ENCODE assay signal across 29 cellular contexts in genomic region chr14:67319142-67319541, GRCh38. TPM values are rescaled to one million over a fixed set of nuclear protein-coding genes. Genes with fewer than 3 reads are reported as not detected.
A peak's percentile ranks its signal among the peaks of the same experiment; 100 is the strongest.
DNase-seq lines count a peak whose midpoint lies in the region; ATAC-seq, FAIRE-seq and TF ChIP-seq lines count a peak whose summit lies in the region.
"Had no signal": no experiment of that assay in that cellular context is flagged by ENCODE, and none has a peak within 500 bp of the region (broad histone marks: within the 10 kb centered on the region; RNA-seq: fewer than 3 reads in every experiment).

No MANE protein-coding gene starts in this region.

- no peak overlapping the region for H3K4me3 ChIP-seq in Panc1 (ENCODE audit: low read depth in 2 of 2, low read length in 2 of 2)
- H3K4me3 ChIP-seq in K562, result no peak overlapping the region
- H3K4me3 ChIP-seq in mesenchymal stem cell (ENCODE audit: insufficient read depth in 1 of 2, low read depth in 1 of 2, low read length in 2 of 2), result no peak overlapping the region
- H3K4me3 ChIP-seq: A549, body of pancreas, dorsolateral prefrontal cortex, GM23338, heart right ventricle, upper lobe of right lung had no signal

- H3K79me2 ChIP-seq in K562 (ENCODE audit: control insufficient read depth, insufficient read depth, low read length), result no peaks in the 10 kb centered on the region

- TF ChIP-seq RAD21 in K562 (CRISPR knock-in tag; conservative IDR thresholded peaks at IDR 0.05 in 1 of 2, IDR thresholded peaks at IDR 0.05 in 1 of 2), result no peak

- TF ChIP-seq EP300 in K562 (IDR thresholded peaks at IDR 0.05; ENCODE audit: low read length), result no peak

- POLR2A ChIA-PET in Panc1 (lab: Charles Lee), result no interaction called here
- POLR2A ChIA-PET in K562 (lab: Yijun Ruan, JAX), result no interaction called here

- in situ Hi-C loops in Panc1 (cut with HindIII; ENCODE audit: low pct_unique_long_range_greater_than_20kb, low sequenced_read_pairs) (no loop called here), K562 (cut with MboI) (no loop called here)

- H3K9me3 ChIP-seq in Panc1 (ENCODE audit: control insufficient read depth, insufficient read depth, low read depth, low read length) (no peaks in the 10 kb centered on the region), K562 (replicated peaks; ENCODE audit: control insufficient read depth, insufficient read depth, low read depth, low read length) (no peaks in the 10 kb centered on the region), mesenchymal stem cell (ENCODE audit: control insufficient read depth, low read length) (no peaks in the 10 kb centered on the region)
- H3K9me3 ChIP-seq: A549, BE2C, body of pancreas, heart right ventricle, upper lobe of right lung had no signal

- H3K23ac ChIP-seq in mesenchymal stem cell (ENCODE audit: low read length in 2 of 2), result no peak overlapping the region

- H4K91ac ChIP-seq in mesenchymal stem cell (ENCODE audit: low read length), result no peak overlapping the region

- no peak overlapping the region for H2BK15ac ChIP-seq in mesenchymal stem cell (ENCODE audit: low read depth, poor library complexity, severe bottlenecking)

- H3K4me1 ChIP-seq in Panc1 (ENCODE audit: control insufficient read depth, insufficient read depth, low read length) (peaks cover 3% of the 10 kb centered on the region; the same call in 1 of the 2 replicates), K562 (replicated peaks in 1 of 2; ENCODE audit: control insufficient read depth in 2 of 2, insufficient read depth in 2 of 2, low read length in 2 of 2) (no peaks in the 10 kb centered on the region), mesenchymal stem cell (ENCODE audit: control insufficient read depth, insufficient read depth, low read depth, low read length) (peaks cover 2% of the 10 kb centered on the region)
- H3K4me1 ChIP-seq: A549, BE2C, body of pancreas, heart right ventricle, upper lobe of right lung had no signal

- intact Hi-C loops in Panc1 (cut with micrococcal nuclease; ENCODE audit: unreplicated experiment) (no loop called here), K562 (cut with micrococcal nuclease) (no loop called here)

- no peak overlapping the region for H3K27ac ChIP-seq in Panc1 (ENCODE audit: low read length)
- H3K27ac ChIP-seq in K562 (ENCODE audit: extremely low read depth, low read depth, low read length), result no peak overlapping the region
- no peak overlapping the region for H3K27ac ChIP-seq in mesenchymal stem cell (ENCODE audit: low read length, poor library complexity, severe bottlenecking)
- H3K27ac ChIP-seq: A549, body of pancreas, heart right ventricle, upper lobe of right lung, WERI-Rb-1 had no signal

- H3K4me2 ChIP-seq in K562 (ENCODE audit: insufficient read depth, low read length) (no peak overlapping the region), mesenchymal stem cell (ENCODE audit: low read length, poor library complexity, severe bottlenecking) (no peak overlapping the region)
- H3K4me2 ChIP-seq: A549, GM23338 had no signal

- no peaks in the 10 kb centered on the region for H3K27me3 Mint-ChIP-seq in activated T-cell treated with anti-CD3 and anti-CD28 coated beads, Interleukin-2, amount 50 U/mL, for 24 hours
- no peaks in the 10 kb centered on the region for H3K27me3 Mint-ChIP-seq in activated T-cell treated with anti-CD3 and anti-CD28 coated beads, Interleukin-2, amount 50 U/mL, for 72 hours (ENCODE audit: low read depth)
- H3K27me3 Mint-ChIP-seq: activated CD8-positive, alpha-beta memory T cell treated with anti-CD3 and anti-CD28 coated beads, Interleukin-2, amount 10 ng/mL, durations not matched to agents 7 days and 5 days; activated naive CD8-positive, alpha-beta T cell treated with anti-CD3 and anti-CD28 coated beads for 36 hours had no signal

- H2BK5ac ChIP-seq in mesenchymal stem cell (ENCODE audit: low read depth, low read length, poor library complexity, severe bottlenecking), result no peak overlapping the region

- H3K9me1 ChIP-seq in K562 (ENCODE audit: control insufficient read depth, insufficient read depth, low read length), result no peaks in the 10 kb centered on the region

- ATAC-seq in activated T-cell treated with anti-CD3 and anti-CD28 coated beads, Interleukin-2, amount 50 U/mL, for 72 hours (replicated peaks in 1 of 2), result no peak
- ATAC-seq in Panc1 (peak; percentile 60; the same call in 1 of the 2 replicates), K562 (no peak; the same call in 2 of the 3 replicates), GM21381 (IDR thresholded peaks at IDR 0.05; ENCODE audit: unreplicated experiment) (no peak)
- ATAC-seq: A549; activated CD8-positive, alpha-beta memory T cell treated with anti-CD3 and anti-CD28 coated beads, Interleukin-2, amount 10 ng/mL, durations not matched to agents 7 days and 5 days; body of pancreas; GM23338; heart right ventricle; left cardiac atrium; stimulated activated effector memory CD8-positive, alpha-beta T cell treated with anti-CD3 and anti-CD28 coated beads, Interleukin-12 subunit alpha, Interleukin-12 subunit beta, amount 100 ng/mL, for 72 hours; upper lobe of right lung had no signal

- no peak for TF ChIP-seq POLR2A in K562 (conservative IDR thresholded peaks at IDR 0.05)

- no peak for FAIRE-seq in K562 (lab: Jason Lieb, UNC)
- FAIRE-seq: A549 had no signal

- no peak overlapping the region for H2AK5ac ChIP-seq in mesenchymal stem cell (ENCODE audit: low read length, severe bottlenecking)

- no peak overlapping the region for H3K18ac ChIP-seq in mesenchymal stem cell (ENCODE audit: low read depth in 1 of 2, low read length in 2 of 2)

- H2AFZ ChIP-seq in K562 (ENCODE audit: low read depth, low read length) (no peak overlapping the region), mesenchymal stem cell (ENCODE audit: low read depth, low read length) (no peak overlapping the region)
- H2AFZ ChIP-seq: GM23338 had no signal

- H3K9me3 Mint-ChIP-seq in activated T-cell treated with anti-CD3 and anti-CD28 coated beads, Interleukin-2, amount 50 U/mL, for 24 hours, result no peaks in the 10 kb centered on the region
- H3K9me3 Mint-ChIP-seq in activated T-cell treated with anti-CD3 and anti-CD28 coated beads, Interleukin-2, amount 50 U/mL, for 72 hours, result no peaks in the 10 kb centered on the region
- H3K9me3 Mint-ChIP-seq: activated naive CD8-positive, alpha-beta T cell treated with anti-CD3 and anti-CD28 coated beads for 36 hours; GM23338; stimulated activated effector memory CD8-positive, alpha-beta T cell treated with anti-CD3 and anti-CD28 coated beads, Interleukin-12 subunit alpha, Interleukin-12 subunit beta, amount 100 ng/mL, for 72 hours had no signal

- H3K36me3 ChIP-seq in Panc1 (ENCODE audit: control insufficient read depth, insufficient read depth, low read length), result peaks cover 47% of the 10 kb centered on the region
- H3K36me3 ChIP-seq in K562 (ENCODE audit: control insufficient read depth, insufficient read depth, low read length), result peaks cover 8% of the 10 kb centered on the region; the same call in 1 of the 3 replicates
- H3K36me3 ChIP-seq in mesenchymal stem cell (ENCODE audit: control insufficient read depth in 1 of 2, insufficient read depth in 2 of 2, low read depth in 1 of 2, low read length in 2 of 2), result peaks cover 13 to 78% of the 10 kb centered on the region in 2 experiments

- no peak for TF ChIP-seq CTCF in Panc1 (IDR thresholded peaks at IDR 0.05)
- no peak for TF ChIP-seq CTCF in K562 (IDR thresholded peaks at IDR 0.05 in 2 of 3, conservative IDR thresholded peaks at IDR 0.05 in 1 of 3; ENCODE audit: insufficient read depth in 2 of 3, low read depth in 1 of 3, low read length in 3 of 3)

- no peak overlapping the region for H3K4ac ChIP-seq in mesenchymal stem cell (ENCODE audit: low read depth in 1 of 2, low read length in 2 of 2)

- peak overlapping the region; percentile 55 for H3K27ac Mint-ChIP-seq in activated T-cell treated with anti-CD3 and anti-CD28 coated beads, Interleukin-2, amount 50 U/mL, for 24 hours
- H3K27ac Mint-ChIP-seq in activated T-cell treated with anti-CD3 and anti-CD28 coated beads, Interleukin-2, amount 50 U/mL, for 72 hours, result no peak overlapping the region
- H3K27ac Mint-ChIP-seq: activated CD8-positive, alpha-beta memory T cell treated with anti-CD3 and anti-CD28 coated beads, Interleukin-2, amount 10 ng/mL, durations not matched to agents 7 days and 5 days; activated naive CD8-positive, alpha-beta T cell treated with anti-CD3 and anti-CD28 coated beads for 36 hours; GM23338; stimulated activated effector memory CD8-positive, alpha-beta T cell treated with anti-CD3 and anti-CD28 coated beads, Interleukin-12 subunit alpha, Interleukin-12 subunit beta, amount 100 ng/mL, for 72 hours had no signal

- H4K8ac ChIP-seq in mesenchymal stem cell (ENCODE audit: low read length), result no peak overlapping the region

- H3K4me1 Mint-ChIP-seq in activated T-cell treated with anti-CD3 and anti-CD28 coated beads, Interleukin-2, amount 50 U/mL, for 24 hours (ENCODE audit: low read depth), result no peaks in the 10 kb centered on the region
- no peaks in the 10 kb centered on the region for H3K4me1 Mint-ChIP-seq in activated T-cell treated with anti-CD3 and anti-CD28 coated beads, Interleukin-2, amount 50 U/mL, for 72 hours (ENCODE audit: low read depth)
- H3K4me1 Mint-ChIP-seq: activated CD8-positive, alpha-beta memory T cell treated with anti-CD3 and anti-CD28 coated beads, Interleukin-2, amount 10 ng/mL, durations not matched to agents 7 days and 5 days; activated naive CD8-positive, alpha-beta T cell treated with anti-CD3 and anti-CD28 coated beads for 36 hours; GM23338; stimulated activated effector memory CD8-positive, alpha-beta T cell treated with anti-CD3 and anti-CD28 coated beads, Interleukin-12 subunit alpha, Interleukin-12 subunit beta, amount 100 ng/mL, for 72 hours had no signal

- H3K27me3 ChIP-seq in Panc1 (ENCODE audit: control insufficient read depth, insufficient read depth, low read length) (no peaks in the 10 kb centered on the region), K562 (ENCODE audit: control insufficient read depth in 2 of 2, insufficient read depth in 2 of 2, low read length in 2 of 2) (no peaks in the 10 kb centered on the region), mesenchymal stem cell (ENCODE audit: control insufficient read depth in 1 of 2, insufficient read depth in 1 of 2, low read length in 2 of 2) (no peaks in the 10 kb centered on the region)
- H3K27me3 ChIP-seq: BE2C, body of pancreas, dorsolateral prefrontal cortex, heart right ventricle, upper lobe of right lung had no signal

- CTCF ChIA-PET in Panc1 (lab: Charles Lee) (interaction anchor here (0.6 kb wide), 1 partner anchor 377 kb away, joined by 5 read pairs; the partner anchor contains the start of gene RDH11), K562 (lab: Yijun Ruan, JAX; ENCODE audit: low intra/inter-chr PET ratio) (no interaction called here)

- no peak overlapping the region for H3K4me3 Mint-ChIP-seq in activated T-cell treated with anti-CD3 and anti-CD28 coated beads, Interleukin-2, amount 50 U/mL, for 24 hours
- H3K4me3 Mint-ChIP-seq in activated T-cell treated with anti-CD3 and anti-CD28 coated beads, Interleukin-2, amount 50 U/mL, for 72 hours, result no peak overlapping the region
- H3K4me3 Mint-ChIP-seq: activated CD8-positive, alpha-beta memory T cell treated with anti-CD3 and anti-CD28 coated beads, Interleukin-2, amount 10 ng/mL, durations not matched to agents 7 days and 5 days; activated naive CD8-positive, alpha-beta T cell treated with anti-CD3 and anti-CD28 coated beads for 36 hours; GM23338; stimulated activated effector memory CD8-positive, alpha-beta T cell treated with anti-CD3 and anti-CD28 coated beads, Interleukin-12 subunit alpha, Interleukin-12 subunit beta, amount 100 ng/mL, for 72 hours had no signal

- H2BK12ac ChIP-seq in mesenchymal stem cell (ENCODE audit: low read length in 2 of 2), result no peak overlapping the region

- DNase-seq in activated T-cell treated with anti-CD3 and anti-CD28 coated beads, Interleukin-2, amount 50 U/mL, for 24 hours, result no peak
- no peak for DNase-seq in activated T-cell treated with anti-CD3 and anti-CD28 coated beads, Interleukin-2, amount 50 U/mL, for 72 hours
- no peak for DNase-seq in Panc1 (ENCODE audit: low read depth, low spot score)
- no peak for DNase-seq in K562 (ENCODE audit: extremely low read depth in 1 of 4, low spot score in 3 of 4)
- DNase-seq in NCI-H69 (lab: John Stamatoyannopoulos, UW), result no peak
- no peak for DNase-seq in glomerular visceral epithelial cell (ENCODE audit: extremely low spot score)
- no peak for DNase-seq in mesenchymal stem cell
- DNase-seq: activated CD4-positive, alpha-beta T cell treated with anti-CD3 and anti-CD28 coated beads, Interleukin-2, amount 50 U/mL, for 1 hour; activated CD8-positive, alpha-beta memory T cell treated with anti-CD3 and anti-CD28 coated beads, Interleukin-2, amount 10 ng/mL, durations not matched to agents 7 days and 5 days; activated naive CD8-positive, alpha-beta T cell treated with anti-CD3 and anti-CD28 coated beads for 36 hours; BE2C; body of pancreas; cerebellar nuclear complex; DMS79; dorsolateral prefrontal cortex; heart right ventricle; Karpas-422; left cardiac atrium; NCI-H1092; NCI-H2081; NCI-H510A treated with DMSO at 0.1 percent for 48 hours; occipital lobe; substantia nigra; upper lobe of right lung; WERI-Rb-1 had no signal

- no peak overlapping the region for H3K14ac ChIP-seq in mesenchymal stem cell (ENCODE audit: low read length in 2 of 2)

- peaks cover 8% of the 10 kb centered on the region for H3K79me1 ChIP-seq in mesenchymal stem cell (replicated peaks; ENCODE audit: low read length, poor library complexity, severe bottlenecking)

- BruUV-seq in Panc1 (replicated peaks; lab: Mats Ljungman, UMichigan), result no TSS peak
- BruUV-seq in K562 (replicated peaks; lab: Mats Ljungman, UMichigan), result no TSS peak

- H3K9ac ChIP-seq in K562 (ENCODE audit: insufficient read depth in 1 of 2, low read depth in 2 of 2, low read length in 2 of 2) (no peak overlapping the region), mesenchymal stem cell (ENCODE audit: low read length) (no peak overlapping the region)

- peaks cover 45% of the 10 kb centered on the region for H3K36me3 Mint-ChIP-seq in activated T-cell treated with anti-CD3 and anti-CD28 coated beads, Interleukin-2, amount 50 U/mL, for 24 hours (ENCODE audit: low read depth)
- H3K36me3 Mint-ChIP-seq in activated T-cell treated with anti-CD3 and anti-CD28 coated beads, Interleukin-2, amount 50 U/mL, for 72 hours (ENCODE audit: insufficient read depth in 2 of 2), result no peaks in the 10 kb centered on the region
- H3K36me3 Mint-ChIP-seq: activated CD8-positive, alpha-beta memory T cell treated with anti-CD3 and anti-CD28 coated beads, Interleukin-2, amount 10 ng/mL, durations not matched to agents 7 days and 5 days; activated naive CD8-positive, alpha-beta T cell treated with anti-CD3 and anti-CD28 coated beads for 36 hours had no signal

- no peaks in the 10 kb centered on the region for H4K20me1 ChIP-seq in K562 (replicated peaks; ENCODE audit: control insufficient read depth, insufficient read depth, low read length)

- no peak overlapping the region for H2BK120ac ChIP-seq in mesenchymal stem cell (ENCODE audit: low read depth, low read length)

RNA-seq across cellular contexts. Expression of gene ATP6V1D, which starts 40.5 kb away (rescaled TPM):
- 10 to 100 TPM; 24.5 to 27.3 TPM for total RNA-seq in activated T-cell treated with anti-CD3 and anti-CD28 coated beads, Interleukin-2, amount 50 U/mL, for 72 hours
- total RNA-seq in Panc1 (2021; ENCODE audit: unreplicated experiment) (68.6 TPM), K562 (2014; rRNA removed) (35.5 and 41.2 TPM in 2 replicates), K562 (2014; rRNA removed; fragmentation: Illumina TruSeq; extraction: Trizol) (56.9 and 71.0 TPM in 2 replicates), K562 (2015; rRNA removed; fragmentation: Illumina TruSeq; extraction: Trizol) (57.2 and 60.1 TPM in 2 replicates), K562 (2021) (30.4 and 36.6 TPM in 2 replicates)
- polyA plus RNA-seq in Panc1 (2012; ENCODE audit: insufficient read length), result 68.0 TPM
- 29.4 and 58.7 TPM in 2 replicates for total RNA-seq in K562 (2011; cell fraction: chromatin; rRNA removed; ENCODE audit: low replicate concordance)
- total RNA-seq in K562 (2011; cell fraction: nucleolus; rRNA removed), result 23.3 and 33.2 TPM in 2 replicates
- total RNA-seq in K562 (2011; cell fraction: nucleoplasm; rRNA removed), result 32.0 and 46.9 TPM in 2 replicates
- polyA plus RNA-seq in K562 (2011; rRNA removed) (29.5 and 49.6 TPM in 2 replicates), K562 (2014; fragmentation: Illumina TruSeq; extraction: Trizol) (38.6 and 42.6 TPM in 2 replicates), K562 (2014; fragmentation: Nextera tagmentation; extraction: Ambion mirVana) (10 to 100 TPM; 86.3 to 91.0 TPM), K562 (2014; rRNA removed) (35.5 and 50.0 TPM in 2 replicates)
- 13.4 and 18.1 TPM in 2 replicates for polyA plus RNA-seq in K562 (2011; cell fraction: cytosol; rRNA removed)
- 11.6 and 12.8 TPM in 2 replicates for polyA plus RNA-seq in K562 (2011; cell fraction: nucleus; rRNA removed)
- polyA plus RNA-seq in K562 (2012), result 35.5 and 40.0 TPM in 2 replicates
- 29.9 and 41.6 TPM in 2 replicates for polyA minus RNA-seq in K562 (2011; rRNA and poly(A)+ RNA removed)
- 20.2 and 30.2 TPM in 2 replicates for polyA minus RNA-seq in K562 (2011; cell fraction: cytosol; rRNA and poly(A)+ RNA removed)
- 21.9 and 22.6 TPM in 2 replicates for polyA minus RNA-seq in K562 (2011; cell fraction: nucleus; rRNA and poly(A)+ RNA removed)
- polyA plus RNA-seq in mesenchymal stem cell (2013, experiment 1 of 2), result 73.0 TPM
- polyA plus RNA-seq in mesenchymal stem cell (2013, experiment 2 of 2), result 73.1 TPM

RNA-seq across cellular contexts. Expression of gene EIF2S1, which starts 41.0 kb away (rescaled TPM):
- 100 to 1,000 TPM; 132 to 172 TPM for total RNA-seq in activated T-cell treated with anti-CD3 and anti-CD28 coated beads, Interleukin-2, amount 50 U/mL, for 72 hours
- 116 TPM for total RNA-seq in Panc1 (2021; ENCODE audit: unreplicated experiment)
- polyA plus RNA-seq in Panc1 (2012; ENCODE audit: insufficient read length), result 76.4 TPM
- 14.2 and 42.2 TPM in 2 replicates for total RNA-seq in K562 (2011; cell fraction: chromatin; rRNA removed; ENCODE audit: low replicate concordance)
- 11.5 and 17.4 TPM in 2 replicates for total RNA-seq in K562 (2011; cell fraction: nucleolus; rRNA removed)
- 19.8 and 22.3 TPM in 2 replicates for total RNA-seq in K562 (2011; cell fraction: nucleoplasm; rRNA removed)
- total RNA-seq in K562 (2014; rRNA removed), result 362 and 424 TPM in 2 replicates
- 344 and 380 TPM in 2 replicates for total RNA-seq in K562 (2014; rRNA removed; fragmentation: Illumina TruSeq; extraction: Trizol)
- total RNA-seq in K562 (2015; rRNA removed; fragmentation: Illumina TruSeq; extraction: Trizol), result 311 and 332 TPM in 2 replicates
- 234 and 237 TPM in 2 replicates for total RNA-seq in K562 (2021)
- polyA plus RNA-seq in K562 (2011; rRNA removed), result 147 and 314 TPM in 2 replicates
- polyA plus RNA-seq in K562 (2011; cell fraction: cytosol; rRNA removed), result 30.9 and 61.0 TPM in 2 replicates
- 22.8 and 35.5 TPM in 2 replicates for polyA plus RNA-seq in K562 (2011; cell fraction: nucleus; rRNA removed)
- 101 and 349 TPM in 2 replicates for polyA plus RNA-seq in K562 (2012)
- 216 and 275 TPM in 2 replicates for polyA plus RNA-seq in K562 (2014; fragmentation: Illumina TruSeq; extraction: Trizol)
- polyA plus RNA-seq in K562 (2014; fragmentation: Nextera tagmentation; extraction: Ambion mirVana), result 1,000 to 10,000 TPM in 1 of 2 experiments, 100 to 1,000 TPM in 1; 717 to 1,018 TPM
- polyA plus RNA-seq in K562 (2014; rRNA removed), result 310 and 331 TPM in 2 replicates
- 281 and 389 TPM in 2 replicates for polyA minus RNA-seq in K562 (2011; rRNA and poly(A)+ RNA removed)
- polyA minus RNA-seq in K562 (2011; cell fraction: cytosol; rRNA and poly(A)+ RNA removed), result 73.4 and 109 TPM in 2 replicates
- 17.9 and 25.2 TPM in 2 replicates for polyA minus RNA-seq in K562 (2011; cell fraction: nucleus; rRNA and poly(A)+ RNA removed)
- polyA plus RNA-seq in mesenchymal stem cell (2013, experiment 1 of 2), result 38.2 TPM
- 38.2 TPM for polyA plus RNA-seq in mesenchymal stem cell (2013, experiment 2 of 2)
